29 cellular contexts compared by ENCODE assay signal in the genomic region with DNA sequence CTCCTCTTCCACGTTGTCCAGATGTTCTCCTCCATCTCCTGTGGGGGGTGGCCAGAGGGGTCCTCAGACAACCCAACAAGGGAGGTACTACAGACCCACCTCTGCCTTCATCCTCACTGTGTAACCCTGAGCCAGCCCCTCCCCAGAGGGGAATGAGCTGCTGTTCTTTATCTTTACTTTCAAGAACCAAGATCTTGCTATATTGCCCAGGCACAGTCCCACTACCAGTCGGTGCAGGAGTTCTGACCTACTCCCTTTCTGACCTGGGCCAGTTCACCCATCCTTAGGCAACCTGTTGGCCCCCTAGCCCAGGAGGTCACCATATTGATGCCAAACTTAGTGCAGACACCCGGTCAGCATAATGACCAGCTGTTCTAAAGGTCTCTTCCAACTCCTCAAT.
"Had no signal": no experiment of that assay in that cellular context is flagged by ENCODE, and none has a peak within 500 bp of the region (broad histone marks: within the 10 kb centered on the region; RNA-seq: fewer than 3 reads in every experiment).

No MANE protein-coding gene starts in this region.

- H3K27me3 Mint-ChIP-seq: activated CD8-positive, alpha-beta T cell treated with anti-CD3 and anti-CD28 coated beads for 36 hours had no signal

- DNase-seq: activated CD4-positive, alpha-beta T cell treated with anti-CD3 and anti-CD28 coated beads for 36 hours; activated CD4-positive, alpha-beta T cell treated with anti-CD3 and anti-CD28 coated beads, Interleukin-2, amount 10 ng/mL, durations not matched to agents 24 days and 14 days; activated CD4-positive, CD25-positive, alpha-beta regulatory T cell; activated CD4-positive, CD25-positive, alpha-beta regulatory T cell treated with anti-CD3 and anti-CD28 coated beads, Interleukin-2, amount 50 U/mL, for 72 hours; activated CD8-positive, alpha-beta memory T cell treated with anti-CD3 and anti-CD28 coated beads, Interleukin-2, amount 10 ng/mL, durations not matched to agents 7 days and 5 days; activated CD8-positive, alpha-beta memory T cell treated with anti-CD3 and anti-CD28 coated beads, Interleukin-2, amount 50 U/mL, for 48 hours; activated CD8-positive, alpha-beta T cell treated with anti-CD3 and anti-CD28 coated beads for 36 hours; activated effector memory CD4-positive, alpha-beta T cell treated with Interleukin-2 at 50 U/mL for 16 hours; activated gamma-delta T cell treated with Interleukin-2 at 50 U/mL for 16 hours; activated naive CD4-positive, alpha-beta T cell treated with anti-CD3 and anti-CD28 coated beads for 36 hours; activated naive CD8-positive, alpha-beta T cell treated with anti-CD3 and anti-CD28 coated beads, Interleukin-2, amount 10 ng/mL, durations not matched to agents 7 days and 5 days; activated T-cell treated with anti-CD3 and anti-CD28 coated beads for 4 hours; activated T-cell treated with anti-CD3 and anti-CD28 coated beads, Interleukin-2, amount 50 U/mL, for 4 hours; central memory CD4-positive, alpha-beta T cell; cerebellar nuclear complex; colonic mucosa; effector CD8-positive, alpha-beta T cell; esophagus squamous epithelium; foreskin melanocyte; heart right ventricle; T-helper 2 cell had no signal

- H3K4me3 Mint-ChIP-seq: activated CD4-positive, alpha-beta T cell treated with anti-CD3 and anti-CD28 coated beads for 36 hours; activated CD4-positive, alpha-beta T cell treated with anti-CD3 and anti-CD28 coated beads, Interleukin-2, amount 10 ng/mL, durations not matched to agents 24 days and 14 days; activated CD8-positive, alpha-beta memory T cell treated with anti-CD3 and anti-CD28 coated beads, Interleukin-2, amount 10 ng/mL, durations not matched to agents 7 days and 5 days; activated CD8-positive, alpha-beta T cell treated with anti-CD3 and anti-CD28 coated beads for 36 hours; activated naive CD4-positive, alpha-beta T cell treated with anti-CD3 and anti-CD28 coated beads for 36 hours; activated naive CD8-positive, alpha-beta T cell treated with anti-CD3 and anti-CD28 coated beads, Interleukin-2, amount 10 ng/mL, durations not matched to agents 7 days and 5 days; activated T-cell treated with anti-CD3 and anti-CD28 coated beads, Interleukin-2, amount 50 U/mL, for 4 hours; activated T-helper 17 cell treated with anti-CD3 and anti-CD28 coated beads, Interleukin-2, amount 50 U/mL, for 72 hours; brain had no signal

- H3K36me3 Mint-ChIP-seq: activated CD8-positive, alpha-beta memory T cell treated with anti-CD3 and anti-CD28 coated beads, Interleukin-2, amount 10 ng/mL, durations not matched to agents 7 days and 5 days; activated naive CD4-positive, alpha-beta T cell treated with anti-CD3 and anti-CD28 coated beads, Interleukin-2, amount 50 U/mL, for 72 hours; activated naive CD8-positive, alpha-beta T cell treated with anti-CD3 and anti-CD28 coated beads, Interleukin-2, amount 10 ng/mL, durations not matched to agents 7 days and 5 days; brain had no signal

- H3K27ac Mint-ChIP-seq: activated CD4-positive, alpha-beta T cell treated with anti-CD3 and anti-CD28 coated beads for 36 hours; activated CD4-positive, alpha-beta T cell treated with anti-CD3 and anti-CD28 coated beads, Interleukin-2, amount 10 ng/mL, durations not matched to agents 24 days and 14 days; activated CD8-positive, alpha-beta memory T cell treated with anti-CD3 and anti-CD28 coated beads, Interleukin-2, amount 10 ng/mL, durations not matched to agents 7 days and 5 days; activated CD8-positive, alpha-beta T cell treated with anti-CD3 and anti-CD28 coated beads for 36 hours; activated naive CD4-positive, alpha-beta T cell treated with anti-CD3 and anti-CD28 coated beads for 36 hours; activated naive CD8-positive, alpha-beta T cell treated with anti-CD3 and anti-CD28 coated beads, Interleukin-2, amount 10 ng/mL, durations not matched to agents 7 days and 5 days; activated T-helper 17 cell treated with anti-CD3 and anti-CD28 coated beads, Interleukin-2, amount 50 U/mL, for 72 hours had no signal

- H3K4me3 ChIP-seq: ascending aorta, breast epithelium, cardiac muscle cell, colonic mucosa, esophagus squamous epithelium, gastroesophageal sphincter, heart right ventricle had no signal

- ATAC-seq: activated CD4-positive, alpha-beta T cell treated with anti-CD3 and anti-CD28 coated beads for 36 hours; activated CD8-positive, alpha-beta memory T cell treated with anti-CD3 and anti-CD28 coated beads, Interleukin-2, amount 10 ng/mL, durations not matched to agents 7 days and 5 days; activated CD8-positive, alpha-beta T cell treated with anti-CD3 and anti-CD28 coated beads for 36 hours; activated naive CD4-positive, alpha-beta T cell treated with anti-CD3 and anti-CD28 coated beads, Interleukin-2, amount 50 U/mL, for 72 hours; activated T-cell treated with anti-CD3 and anti-CD28 coated beads, Interleukin-2, amount 50 U/mL, for 4 hours; activated T-helper 17 cell treated with anti-CD3 and anti-CD28 coated beads, Interleukin-2, amount 50 U/mL, for 72 hours; gastroesophageal sphincter had no signal

- H3K4me1 ChIP-seq: ascending aorta, breast epithelium, colonic mucosa, gastroesophageal sphincter had no signal

- H3K36me3 ChIP-seq: ascending aorta, breast epithelium, cardiac muscle cell, colonic mucosa, esophagus squamous epithelium, gastroesophageal sphincter, heart right ventricle had no signal

- H3K9me3 Mint-ChIP-seq: activated CD4-positive, alpha-beta T cell treated with anti-CD3 and anti-CD28 coated beads, Interleukin-2, amount 10 ng/mL, durations not matched to agents 24 days and 14 days; activated CD8-positive, alpha-beta T cell treated with anti-CD3 and anti-CD28 coated beads for 36 hours; activated naive CD4-positive, alpha-beta T cell treated with anti-CD3 and anti-CD28 coated beads for 36 hours; activated naive CD4-positive, alpha-beta T cell treated with anti-CD3 and anti-CD28 coated beads, Interleukin-2, amount 50 U/mL, for 72 hours; activated naive CD8-positive, alpha-beta T cell treated with anti-CD3 and anti-CD28 coated beads, Interleukin-2, amount 10 ng/mL, durations not matched to agents 7 days and 5 days; activated T-cell treated with anti-CD3 and anti-CD28 coated beads, Interleukin-2, amount 50 U/mL, for 4 hours; activated T-helper 17 cell treated with anti-CD3 and anti-CD28 coated beads, Interleukin-2, amount 50 U/mL, for 72 hours; brain had no signal

- H3K27me3 ChIP-seq: ascending aorta, breast epithelium, cardiac muscle cell, colonic mucosa, esophagus squamous epithelium, gastroesophageal sphincter, heart right ventricle had no signal

- H3K9me3 ChIP-seq: ascending aorta, breast epithelium, colonic mucosa, esophagus squamous epithelium, gastroesophageal sphincter, heart right ventricle had no signal

- H3K27ac ChIP-seq: ascending aorta, breast epithelium, cardiac muscle cell, colonic mucosa, epithelial cell of prostate, esophagus squamous epithelium, gastroesophageal sphincter, heart right ventricle had no signal
